ENCODE assay signal across 19 cellular contexts in the genomic region with DNA sequence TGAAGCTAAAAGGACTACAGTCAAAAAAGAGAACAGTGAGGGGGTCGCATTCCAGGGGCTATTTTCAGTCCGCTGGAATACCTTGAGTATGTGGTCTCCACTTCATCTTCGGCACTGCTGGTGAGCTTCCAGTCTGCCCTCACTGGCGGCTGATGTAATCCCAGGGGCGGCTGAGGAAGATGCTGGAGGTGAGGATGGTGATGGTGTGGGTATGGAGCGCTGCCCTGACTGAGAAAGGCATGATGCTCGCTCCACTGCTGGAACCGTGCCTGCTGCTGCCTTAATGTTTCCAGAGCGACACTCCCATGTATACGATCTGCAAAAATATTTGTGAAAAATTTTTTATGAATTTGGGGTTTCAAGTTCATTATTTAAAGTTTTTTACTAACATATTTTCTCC.
"Had no signal": no experiment of that assay in that cellular context is flagged by ENCODE, and none has a peak within 500 bp of the region (broad histone marks: within the 10 kb centered on the region; RNA-seq: fewer than 3 reads in every experiment).

No MANE protein-coding gene starts in this region.

- H3K4me3 ChIP-seq: esophagus squamous epithelium, gastroesophageal sphincter, hepatocyte, mucosa of descending colon, psoas muscle, right lobe of liver, spleen had no signal

- DNase-seq: effector memory CD4-positive, alpha-beta T cell; esophagus squamous epithelium; kidney glomerular epithelial cell; mucosa of descending colon; psoas muscle; retina; right lobe of liver; spleen; stimulated activated CD4-positive, alpha-beta T cell treated with anti-CD3 and anti-CD28 coated beads, Interleukin-15, amount 100 ng/mL, for 24 hours; stimulated activated CD4-positive, alpha-beta T cell treated with anti-CD3 and anti-CD28 coated beads, Interleukin-1b, Interleukin-23, amount 100 ng/mL, for 48 hours; stimulated activated CD4-positive, alpha-beta T cell treated with anti-CD3 and anti-CD28 coated beads, Interleukin-4, amount 100 ng/mL, for 4 hours; stimulated activated naive B cell treated with anti-CD40 and anti-IgM and Interleukin-4, amounts not matched to agents 10 μg/mL and 1 μg/mL and 100 μg/mL, for 72 hours; stimulated activated naive CD8-positive, alpha-beta T cell treated with anti-CD3 and anti-CD28 coated beads, Interleukin-15, amount 100 ng/mL, for 72 hours; trophoblast cell had no signal

- H3K4me1 ChIP-seq: esophagus squamous epithelium, gastroesophageal sphincter, right lobe of liver had no signal

- H3K27me3 ChIP-seq: esophagus squamous epithelium, gastroesophageal sphincter, hepatocyte, right lobe of liver, spleen had no signal

- ATAC-seq: gastroesophageal sphincter; mucosa of descending colon; psoas muscle; right lobe of liver; stimulated activated naive B cell treated with anti-CD40 and anti-IgM and Interleukin-4, amounts not matched to agents 10 μg/mL and 1 μg/mL and 100 μg/mL, for 72 hours; stimulated activated naive CD8-positive, alpha-beta T cell treated with anti-CD3 and anti-CD28 coated beads, Interleukin-15, amount 100 ng/mL, for 72 hours had no signal

- H3K9me3 Mint-ChIP-seq: central memory CD8-positive, alpha-beta T cell; nephron; stimulated activated naive B cell treated with anti-CD40 and anti-IgM and Interleukin-4, amounts not matched to agents 10 μg/mL and 1 μg/mL and 100 μg/mL, for 72 hours; stimulated activated naive CD8-positive, alpha-beta T cell treated with anti-CD3 and anti-CD28 coated beads, Interleukin-15, amount 100 ng/mL, for 72 hours had no signal

- H3K4me3 Mint-ChIP-seq: nephron; stimulated activated naive B cell treated with anti-CD40 and anti-IgM and Interleukin-4, amounts not matched to agents 10 μg/mL and 1 μg/mL and 100 μg/mL, for 72 hours; stimulated activated naive CD8-positive, alpha-beta T cell treated with anti-CD3 and anti-CD28 coated beads, Interleukin-15, amount 100 ng/mL, for 72 hours had no signal

- H3K27ac Mint-ChIP-seq: nephron; stimulated activated naive B cell treated with anti-CD40 and anti-IgM and Interleukin-4, amounts not matched to agents 10 μg/mL and 1 μg/mL and 100 μg/mL, for 72 hours; stimulated activated naive CD8-positive, alpha-beta T cell treated with anti-CD3 and anti-CD28 coated beads, Interleukin-15, amount 100 ng/mL, for 72 hours had no signal

- H3K27ac ChIP-seq: epithelial cell of prostate, esophagus squamous epithelium, gastroesophageal sphincter, hepatocyte, psoas muscle, right lobe of liver, spleen had no signal

- H3K9me3 ChIP-seq: esophagus squamous epithelium, gastroesophageal sphincter, mucosa of descending colon, psoas muscle, right lobe of liver, spleen had no signal

- H3K27me3 Mint-ChIP-seq: central memory CD8-positive, alpha-beta T cell; stimulated activated naive B cell treated with anti-CD40 and anti-IgM and Interleukin-4, amounts not matched to agents 10 μg/mL and 1 μg/mL and 100 μg/mL, for 72 hours; stimulated activated naive CD8-positive, alpha-beta T cell treated with anti-CD3 and anti-CD28 coated beads, Interleukin-15, amount 100 ng/mL, for 72 hours had no signal
